In genomic region chrX:5163663-5164062, GRCh38 we compare ENCODE assay signal across 22 cellular contexts.
A peak's percentile ranks its signal among the peaks of the same experiment; 100 is the strongest.
DNase-seq lines count a peak whose midpoint lies in the region; ATAC-seq and TF ChIP-seq lines count a peak whose summit lies in the region.
"Had no signal": no experiment of that assay in that cellular context is flagged by ENCODE, and none has a peak within 500 bp of the region (broad histone marks: within the 10 kb centered on the region; RNA-seq: fewer than 3 reads in every experiment).

No MANE protein-coding gene starts in this region.

- H3K4ac ChIP-seq in mesenchymal stem cell (ENCODE audit: low read depth in 1 of 2, low read length in 2 of 2): no peak overlapping the region

- no peaks in the 10 kb centered on the region for H3K36me3 Mint-ChIP-seq in glutamatergic neuron (ENCODE audit: unreplicated experiment)

- H3K4me3 Mint-ChIP-seq in glutamatergic neuron (ENCODE audit: unreplicated experiment): no peak overlapping the region
- H3K4me3 Mint-ChIP-seq: CD4-positive, alpha-beta T cell; H9; HFFc6 had no signal

- no peak overlapping the region for H3K23ac ChIP-seq in mesenchymal stem cell (ENCODE audit: low read length in 2 of 2)

- H3K4me1 ChIP-seq in NT2/D1 (ENCODE audit: insufficient read depth, insufficient read length) (no peaks in the 10 kb centered on the region), mesenchymal stem cell (ENCODE audit: control insufficient read depth, insufficient read depth, low read depth, low read length) (no peaks in the 10 kb centered on the region)
- H3K4me1 ChIP-seq: A549, BE2C had no signal

- no peak overlapping the region for H2AFZ ChIP-seq in mesenchymal stem cell (ENCODE audit: low read depth, low read length)

- ATAC-seq in GM18511 (IDR thresholded peaks at IDR 0.05; ENCODE audit: unreplicated experiment) (peak; percentile 58), HG03565 (IDR thresholded peaks at IDR 0.05; ENCODE audit: unreplicated experiment) (peak; percentile 56), HG03175 (IDR thresholded peaks at IDR 0.05; ENCODE audit: unreplicated experiment) (no peak), GM21526 (IDR thresholded peaks at IDR 0.05; ENCODE audit: low FRiP score, unreplicated experiment) (no peak)
- ATAC-seq: A549 had no signal

- H2BK15ac ChIP-seq in mesenchymal stem cell (ENCODE audit: low read depth, poor library complexity, severe bottlenecking): no peak overlapping the region

- H2BK12ac ChIP-seq in mesenchymal stem cell (ENCODE audit: low read length in 2 of 2): no peak overlapping the region

- peaks cover 2% of the 10 kb centered on the region for H3K4me1 Mint-ChIP-seq in glutamatergic neuron (ENCODE audit: low read depth, unreplicated experiment)

- no peak overlapping the region for H4K91ac ChIP-seq in mesenchymal stem cell (ENCODE audit: low read length)

- no peaks in the 10 kb centered on the region for H3K79me1 ChIP-seq in mesenchymal stem cell (replicated peaks; ENCODE audit: low read length, poor library complexity, severe bottlenecking)

- DNase-seq in NT2/D1 (ENCODE audit: low read depth, low spot score) (peak; percentile 52), mesenchymal stem cell (no peak), glutamatergic neuron (no peak), dermis blood vessel endothelial cell (no peak)
- DNase-seq: BE2C; CD4-positive, alpha-beta T cell; COR-L47; DMS79; H9; HFFc6; NCI-H1105; NCI-H146; NCI-H2029; NCI-H2227 treated with DMSO at 0.1 percent for 48 hours; NCI-H510A; NCI-H774; Right ventricle myocardium superior had no signal

- no peak overlapping the region for H3K4me2 ChIP-seq in mesenchymal stem cell (ENCODE audit: low read length, poor library complexity, severe bottlenecking)
- H3K4me2 ChIP-seq: A549 had no signal

- H3K36me3 ChIP-seq in NT2/D1 (ENCODE audit: insufficient read depth, insufficient read length, low read length) (no peaks in the 10 kb centered on the region), mesenchymal stem cell (ENCODE audit: control insufficient read depth in 1 of 2, insufficient read depth in 2 of 2, low read depth in 1 of 2, low read length in 2 of 2) (no peaks in the 10 kb centered on the region)
- H3K36me3 ChIP-seq: BE2C had no signal

- H2AK5ac ChIP-seq in mesenchymal stem cell (ENCODE audit: low read length, severe bottlenecking): no peak overlapping the region

- H2BK5ac ChIP-seq in mesenchymal stem cell (ENCODE audit: low read depth, low read length, poor library complexity, severe bottlenecking): no peak overlapping the region

- no CpG with 5 or more reads among the region's 1 CpG for WGBS in mesenchymal stem cell

- H3K27me3 ChIP-seq in NT2/D1 (ENCODE audit: insufficient read depth, insufficient read length) (no peaks in the 10 kb centered on the region), mesenchymal stem cell (ENCODE audit: control insufficient read depth in 1 of 2, insufficient read depth in 1 of 2, low read length in 2 of 2) (no peaks in the 10 kb centered on the region)
- H3K27me3 ChIP-seq: BE2C had no signal

- no peak for TF ChIP-seq CTCF in glutamatergic neuron (IDR thresholded peaks at IDR 0.05; ENCODE audit: partially characterized antibody, unreplicated experiment)

- H3K27me3 Mint-ChIP-seq in glutamatergic neuron (ENCODE audit: unreplicated experiment): no peaks in the 10 kb centered on the region
- H3K27me3 Mint-ChIP-seq: CD4-positive, alpha-beta T cell had no signal

- H2BK120ac ChIP-seq in mesenchymal stem cell (ENCODE audit: low read depth, low read length): no peak overlapping the region

- H3K9me3 ChIP-seq in NT2/D1 (ENCODE audit: insufficient read depth, low read length): no peaks in the 10 kb centered on the region
- peaks cover 14% of the 10 kb centered on the region for H3K9me3 ChIP-seq in mesenchymal stem cell (ENCODE audit: control insufficient read depth, low read length)
- H3K9me3 ChIP-seq: A549, BE2C had no signal

- H3K27ac Mint-ChIP-seq in glutamatergic neuron (ENCODE audit: unreplicated experiment): no peak overlapping the region
- H3K27ac Mint-ChIP-seq: CD4-positive, alpha-beta T cell; HFFc6 had no signal

- H3K9me3 Mint-ChIP-seq in glutamatergic neuron (ENCODE audit: unreplicated experiment): no peaks in the 10 kb centered on the region
- H3K9me3 Mint-ChIP-seq: CD4-positive, alpha-beta T cell had no signal

- H3K14ac ChIP-seq in mesenchymal stem cell (ENCODE audit: low read length in 2 of 2): no peak overlapping the region

- H3K27ac ChIP-seq in mesenchymal stem cell (ENCODE audit: low read length, poor library complexity, severe bottlenecking): peak overlapping the region; percentile 84
- H3K27ac ChIP-seq: A549 had no signal

- H3K18ac ChIP-seq in mesenchymal stem cell (ENCODE audit: low read depth in 1 of 2, low read length in 2 of 2): no peak overlapping the region

- H3K9ac ChIP-seq in NT2/D1 (ENCODE audit: insufficient read length, low read depth): no peak overlapping the region
- H3K9ac ChIP-seq in mesenchymal stem cell (ENCODE audit: low read length): no peak overlapping the region

- no peak overlapping the region for H4K8ac ChIP-seq in mesenchymal stem cell (ENCODE audit: low read length)

- H3K4me3 ChIP-seq in NT2/D1 (ENCODE audit: insufficient read length, low read depth): no peak overlapping the region
- H3K4me3 ChIP-seq in mesenchymal stem cell (ENCODE audit: insufficient read depth in 1 of 2, low read depth in 1 of 2, low read length in 2 of 2): no peak overlapping the region
- H3K4me3 ChIP-seq: A549 had no signal

Comparison
In these comparisons a context has a peak if more than half of its experiments do, and no peak if none do; other contexts are left out.
1. ATAC-seq: peak in GM18511 (single experiment) and HG03565 (single experiment); none in HG03175 (single experiment) and GM21526 (single experiment).